ENCODE assay signal across 21 cellular contexts in genomic region chrX:53159184-53159583, GRCh38.
DNase-seq lines count a peak whose midpoint lies in the region; TF ChIP-seq lines count a peak whose summit lies in the region.
"Had no signal": no experiment of that assay in that cellular context is flagged by ENCODE, and none has a peak within 500 bp of the region (broad histone marks: within the 10 kb centered on the region; RNA-seq: fewer than 3 reads in every experiment).

No MANE protein-coding gene starts in this region.

- CTCF ChIA-PET in CD4-positive, alpha-beta memory T cell (lab: Charles Lee; ENCODE audit: partially characterized antibody): no interaction called here

- no peaks in the 10 kb centered on the region for H3K9me3 ChIP-seq in CD4-positive, alpha-beta memory T cell (ENCODE audit: control insufficient read depth in 1 of 2, low read length in 2 of 2)
- H3K9me3 ChIP-seq in tibial nerve: no peaks in the 10 kb centered on the region
- H3K9me3 ChIP-seq: A549, BE2C had no signal

- no peaks in the 10 kb centered on the region for H3K9me3 Mint-ChIP-seq in CD4-positive, alpha-beta memory T cell
- H3K9me3 Mint-ChIP-seq: CD4-positive, alpha-beta T cell; HFFc6 had no signal

- DNase-seq in ELF-1 (ENCODE audit: low read depth, low spot score): peak; percentile 34
- peak; percentile 29 for DNase-seq in NCI-H2227 (lab: John Stamatoyannopoulos, UW; ENCODE audit: unreplicated experiment)
- DNase-seq in mesendoderm: peak; percentile 83
- DNase-seq in activated CD8-positive, alpha-beta memory T cell treated with anti-CD3 and anti-CD28 coated beads for 24 hours: no peak
- no peak for DNase-seq in CD4-positive, alpha-beta memory T cell
- DNase-seq in tibial nerve (ENCODE audit: low spot score in 2 of 2): no peak
- DNase-seq: 8988T; ACHN; AML-193; BE2C; Calu3; CD4-positive, alpha-beta T cell; COR-L47; DMS53; DMS79 treated with DMSO at 0.1 percent for 48 hours; H9; HFFc6 had no signal

- H3K4me3 Mint-ChIP-seq in CD4-positive, alpha-beta memory T cell: no peak overlapping the region
- H3K4me3 Mint-ChIP-seq: CD14-positive monocyte; CD4-positive, alpha-beta T cell; GM23338; H9; HFFc6 had no signal

- no peak overlapping the region for H3K4me2 ChIP-seq in mesendoderm (ENCODE audit: low read length)
- H3K4me2 ChIP-seq: A549; BLaER1 treated with 17β-estradiol and CSF1 and Interleukin-3, amounts not matched to agents 10 nM and 100 nM; GM23338 had no signal

- no peak overlapping the region for H3K27ac Mint-ChIP-seq in CD4-positive, alpha-beta memory T cell
- H3K27ac Mint-ChIP-seq: CD4-positive, alpha-beta T cell; GM23338; H9; HFFc6 had no signal

- H2BK120ac ChIP-seq in mesendoderm (ENCODE audit: low read depth, low read length): no peak overlapping the region

- H3K27me3 ChIP-seq in mesendoderm (ENCODE audit: insufficient read depth, low read length, poor library complexity): no peaks in the 10 kb centered on the region
- no peaks in the 10 kb centered on the region for H3K27me3 ChIP-seq in CD4-positive, alpha-beta memory T cell (ENCODE audit: insufficient read depth, low read length)
- no peaks in the 10 kb centered on the region for H3K27me3 ChIP-seq in tibial nerve
- H3K27me3 ChIP-seq: BE2C; BLaER1 treated with 17β-estradiol and CSF1 and Interleukin-3, amounts not matched to agents 10 nM and 100 nM had no signal

- no peaks in the 10 kb centered on the region for H3K79me1 ChIP-seq in mesendoderm (ENCODE audit: low read length)

- no peak overlapping the region for H3K56ac ChIP-seq in mesendoderm (ENCODE audit: low read length)

- H3K4me3 ChIP-seq in mesendoderm (ENCODE audit: low read length) (no peak overlapping the region), tibial nerve (no peak overlapping the region)
- H3K4me3 ChIP-seq in CD4-positive, alpha-beta memory T cell (ENCODE audit: low read length in 2 of 2): no peak overlapping the region
- H3K4me3 ChIP-seq: A549; BLaER1 treated with 17β-estradiol and CSF1 and Interleukin-3, amounts not matched to agents 10 nM and 100 nM; GM23338 had no signal

- H4K5ac ChIP-seq in mesendoderm (ENCODE audit: low read length): no peak overlapping the region

- no peak overlapping the region for H2BK5ac ChIP-seq in mesendoderm (ENCODE audit: low read length)

- no peak overlapping the region for H3K23ac ChIP-seq in mesendoderm (ENCODE audit: low read length)

- no peak overlapping the region for H3K4ac ChIP-seq in mesendoderm (ENCODE audit: low read depth, low read length)

- no peak for TF ChIP-seq POLR2A in tibial nerve (IDR thresholded peaks at IDR 0.05)

- H4K8ac ChIP-seq in mesendoderm (ENCODE audit: low read depth, low read length): no peak overlapping the region

- no CpG with 5 or more reads among the region's 11 CpGs for WGBS in mesendoderm (ENCODE audit: extremely low coverage, insufficient coverage, low lambda C conversion rate)
- WGBS in tibial nerve, 2 donors: 86 to 87% methylated on average over 11 of the region's 11 CpGs

- peaks cover 0 to 29% of the 10 kb centered on the region in 2 donors for H3K36me3 Mint-ChIP-seq in CD4-positive, alpha-beta memory T cell
- H3K36me3 Mint-ChIP-seq: CD14-positive monocyte had no signal

- intact Hi-C loops in CD4-positive, alpha-beta memory T cell (cut with micrococcal nuclease): no loop called here

- H3K36me3 ChIP-seq in mesendoderm (ENCODE audit: control insufficient read depth, insufficient read depth, low read length) (no peaks in the 10 kb centered on the region), tibial nerve (no peaks in the 10 kb centered on the region)
- H3K36me3 ChIP-seq in CD4-positive, alpha-beta memory T cell (ENCODE audit: insufficient read depth, low read length): no peaks in the 10 kb centered on the region
- H3K36me3 ChIP-seq: BE2C; BLaER1 treated with 17β-estradiol and CSF1 and Interleukin-3, amounts not matched to agents 10 nM and 100 nM had no signal

- peaks cover 5% of the 10 kb centered on the region for H3K4me1 ChIP-seq in mesendoderm (ENCODE audit: control insufficient read depth, low read depth, low read length)
- H3K4me1 ChIP-seq in CD4-positive, alpha-beta memory T cell (ENCODE audit: insufficient read depth, low read length): no peaks in the 10 kb centered on the region
- no peaks in the 10 kb centered on the region for H3K4me1 ChIP-seq in tibial nerve
- H3K4me1 ChIP-seq: A549; BE2C; BLaER1 treated with 17β-estradiol and CSF1 and Interleukin-3, amounts not matched to agents 10 nM and 100 nM had no signal

- no peak for TF ChIP-seq CTCF in tibial nerve (IDR thresholded peaks at IDR 0.05)

- H3K27me3 Mint-ChIP-seq in CD4-positive, alpha-beta memory T cell: no peaks in the 10 kb centered on the region
- H3K27me3 Mint-ChIP-seq: CD4-positive, alpha-beta T cell had no signal

- no peaks in the 10 kb centered on the region for H3K79me2 ChIP-seq in mesendoderm (ENCODE audit: control insufficient read depth, insufficient read depth, low read length)

- TF ChIP-seq EP300 in tibial nerve (IDR thresholded peaks at IDR 0.05): no peak

- no peak overlapping the region for H3K9ac ChIP-seq in mesendoderm (ENCODE audit: low read length)
- H3K9ac ChIP-seq: BLaER1 treated with 17β-estradiol and CSF1 and Interleukin-3, amounts not matched to agents 10 nM and 100 nM had no signal

- H3K27ac ChIP-seq in mesendoderm (ENCODE audit: low read depth, low read length) (peak overlapping the region; percentile 28), tibial nerve (no peak overlapping the region)
- H3K27ac ChIP-seq in CD4-positive, alpha-beta memory T cell (ENCODE audit: low read depth, low read length): no peak overlapping the region
- H3K27ac ChIP-seq: A549; BLaER1 treated with 17β-estradiol and CSF1 and Interleukin-3, amounts not matched to agents 10 nM and 100 nM had no signal

- no peak overlapping the region for H2BK15ac ChIP-seq in mesendoderm (replicated peaks; ENCODE audit: low read depth)

- H3K4me1 Mint-ChIP-seq in CD4-positive, alpha-beta memory T cell: peaks cover 0 to 2% (median 0%) of the 10 kb centered on the region in 4 donors
- H3K4me1 Mint-ChIP-seq: CD14-positive monocyte had no signal

- H2AK5ac ChIP-seq in mesendoderm (ENCODE audit: low read length): no peak overlapping the region

- POLR2A ChIA-PET in CD4-positive, alpha-beta memory T cell (lab: Charles Lee; ENCODE audit: partially characterized antibody): no interaction called here

- H3K18ac ChIP-seq in mesendoderm (ENCODE audit: low read length): peak overlapping the region; percentile 60

Comparison
In these comparisons a context has a peak if more than half of its experiments do, and no peak if none do; other contexts are left out.
1. DNase-seq: peak in ELF-1 (single experiment), NCI-H2227 (single experiment) and mesendoderm (single experiment); none in activated CD8-positive, alpha-beta memory T cell treated with anti-CD3 and anti-CD28 coated beads for 24 hours (single experiment), CD4-positive, alpha-beta memory T cell (0 of 5) and tibial nerve (0 of 2).